Comparison of ENCODE assay signal across 8 cellular contexts in the genomic region with DNA sequence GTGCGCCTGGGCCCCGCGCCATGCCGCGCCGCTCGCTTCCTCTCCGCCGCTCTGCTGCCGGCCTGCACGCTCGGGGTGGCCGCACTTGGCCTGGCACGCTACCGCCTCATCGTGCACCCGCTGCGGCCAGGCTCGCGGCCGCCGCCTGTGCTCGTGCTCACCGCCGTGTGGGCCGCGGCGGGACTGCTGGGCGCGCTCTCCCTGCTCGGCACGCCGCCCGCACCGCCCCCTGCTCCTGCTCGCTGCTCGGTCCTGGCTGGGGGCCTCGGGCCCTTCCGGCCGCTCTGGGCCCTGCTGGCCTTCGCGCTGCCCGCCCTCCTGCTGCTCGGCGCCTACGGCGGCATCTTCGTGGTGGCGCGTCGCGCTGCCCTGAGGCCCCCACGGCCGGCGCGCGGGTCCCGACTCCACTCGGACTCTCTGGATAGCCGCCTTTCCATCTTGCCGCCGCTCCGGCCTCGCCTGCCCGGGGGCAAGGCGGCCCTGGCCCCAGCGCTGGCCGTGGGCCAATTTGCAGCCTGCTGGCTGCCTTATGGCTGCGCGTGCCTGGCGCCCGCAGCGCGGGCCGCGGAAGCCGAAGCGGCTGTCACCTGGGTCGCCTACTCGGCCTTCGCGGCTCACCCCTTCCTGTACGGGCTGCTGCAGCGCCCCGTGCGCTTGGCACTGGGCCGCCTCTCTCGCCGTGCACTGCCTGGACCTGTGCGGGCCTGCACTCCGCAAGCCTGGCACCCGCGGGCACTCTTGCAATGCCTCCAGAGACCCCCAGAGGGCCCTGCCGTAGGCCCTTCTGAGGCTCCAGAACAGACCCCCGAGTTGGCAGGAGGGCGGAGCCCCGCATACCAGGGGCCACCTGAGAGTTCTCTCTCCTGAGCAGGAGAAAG. TPM values are rescaled to one million over a fixed set of nuclear protein-coding genes. Genes with fewer than 3 reads are reported as not detected.
DNase-seq lines count a peak whose midpoint lies in the region; ATAC-seq and TF ChIP-seq lines count a peak whose summit lies in the region.
"Had no signal": no experiment of that assay in that cellular context is flagged by ENCODE, and none has a peak within 500 bp of the region (broad histone marks: within the 10 kb centered on the region; RNA-seq: fewer than 3 reads in every experiment).

No MANE protein-coding gene starts in this region.

- H3K27me3 Mint-ChIP-seq in activated CD4-positive, alpha-beta T cell treated with anti-CD3 and anti-CD28 coated beads, Interleukin-2, amount 10 ng/mL, durations not matched to agents 7 days and 5 days = peaks cover 34% of the 10 kb centered on the region
- peaks cover 14% of the 10 kb centered on the region for H3K27me3 Mint-ChIP-seq in endothelial cell (ENCODE audit: unreplicated experiment)

- H3K36me3 Mint-ChIP-seq in activated CD4-positive, alpha-beta T cell treated with anti-CD3 and anti-CD28 coated beads, Interleukin-2, amount 10 ng/mL, durations not matched to agents 7 days and 5 days (ENCODE audit: low read depth) = no peaks in the 10 kb centered on the region
- peaks cover 4% of the 10 kb centered on the region for H3K36me3 Mint-ChIP-seq in endothelial cell (ENCODE audit: low read depth, unreplicated experiment)

- H3K27me3 ChIP-seq in thoracic aorta (replicated peaks; ENCODE audit: insufficient read depth) = no peaks in the 10 kb centered on the region

- DNase-seq in activated CD4-positive, alpha-beta T cell treated with anti-CD3 and anti-CD28 coated beads, Interleukin-2, amount 10 ng/mL, durations not matched to agents 7 days and 5 days = peak; percentile 27
- DNase-seq in endothelial cell (ENCODE audit: low spot score) (peak; percentile 62), medulla oblongata (ENCODE audit: extremely low spot score) (peak; percentile 61), thoracic aorta (ENCODE audit: low spot score) (no peak), UCSD-AML1 (lab: John Stamatoyannopoulos, UW; ENCODE audit: unreplicated experiment) (no peak)

- peaks cover 17% of the 10 kb centered on the region for H3K36me3 ChIP-seq in thoracic aorta

- H3K27ac ChIP-seq in thoracic aorta = peak overlapping the region; percentile 77 to 78

- H3K4me1 ChIP-seq in thoracic aorta (ENCODE audit: control insufficient read depth in 1 of 2, low read depth in 2 of 2) = peaks cover 3 to 17% of the 10 kb centered on the region in 2 donors

- H3K4me1 Mint-ChIP-seq in activated CD4-positive, alpha-beta T cell treated with anti-CD3 and anti-CD28 coated beads, Interleukin-2, amount 10 ng/mL, durations not matched to agents 7 days and 5 days = peaks cover 11% of the 10 kb centered on the region
- no peaks in the 10 kb centered on the region for H3K4me1 Mint-ChIP-seq in endothelial cell (ENCODE audit: unreplicated experiment)

- peak; percentile 38 for TF ChIP-seq CTCF in endothelial cell (IDR thresholded peaks at IDR 0.05; ENCODE audit: unreplicated experiment)
- TF ChIP-seq CTCF in thoracic aorta (IDR thresholded peaks at IDR 0.05) = peak; percentile 44

- H3K4me3 ChIP-seq in thoracic aorta = peak overlapping the region; percentile 70

- POLR2A ChIA-PET in activated CD4-positive, alpha-beta T cell treated with anti-CD3 and anti-CD28 coated beads, Interleukin-2, amount 10 ng/mL, durations not matched to agents 7 days and 5 days (lab: Charles Lee) = no interaction called here

- CTCF ChIA-PET in activated CD4-positive, alpha-beta T cell treated with anti-CD3 and anti-CD28 coated beads, Interleukin-2, amount 10 ng/mL, durations not matched to agents 7 days and 5 days (lab: Charles Lee) = interaction anchor here (1.2 to 3.5 kb wide), 4 partner anchors 12 to 18 kb away, joined by 4 to 13 read pairs (median 8); a partner anchor contains a TSS

- peak overlapping the region; percentile 13 for H3K4me3 Mint-ChIP-seq in activated CD4-positive, alpha-beta T cell treated with anti-CD3 and anti-CD28 coated beads, Interleukin-2, amount 10 ng/mL, durations not matched to agents 7 days and 5 days
- no peak overlapping the region for H3K4me3 Mint-ChIP-seq in endothelial cell (ENCODE audit: unreplicated experiment)

- H3K27ac Mint-ChIP-seq in activated CD4-positive, alpha-beta T cell treated with anti-CD3 and anti-CD28 coated beads, Interleukin-2, amount 10 ng/mL, durations not matched to agents 7 days and 5 days = no peak overlapping the region
- no peak overlapping the region for H3K27ac Mint-ChIP-seq in endothelial cell (ENCODE audit: unreplicated experiment)

- H3K9me3 Mint-ChIP-seq in activated CD4-positive, alpha-beta T cell treated with anti-CD3 and anti-CD28 coated beads, Interleukin-2, amount 10 ng/mL, durations not matched to agents 7 days and 5 days = no peaks in the 10 kb centered on the region
- no peaks in the 10 kb centered on the region for H3K9me3 Mint-ChIP-seq in endothelial cell (ENCODE audit: unreplicated experiment)

- H3K9me3 ChIP-seq in thoracic aorta = no peaks in the 10 kb centered on the region

- ATAC-seq in GM19372 (IDR thresholded peaks at IDR 0.05; ENCODE audit: low read depth, unreplicated experiment) (peak; percentile 61), thoracic aorta (ENCODE audit: insufficient number of reproducible peaks, low FRiP score, low read depth) (peak; percentile 45), GM19328 (IDR thresholded peaks at IDR 0.05; ENCODE audit: unreplicated experiment) (no peak)

RNA-seq across cellular contexts. Expression of a gene that starts 1.0 kb away (rescaled TPM):
- total RNA-seq in activated CD4-positive, alpha-beta T cell treated with anti-CD3 and anti-CD28 coated beads, Interleukin-2, amount 10 ng/mL, durations not matched to agents 7 days and 5 days = not detected
- not detected for total RNA-seq in endothelial cell (ENCODE audit: unreplicated experiment)
- total RNA-seq in thoracic aorta = not detected
- total RNA-seq: T-helper 2 cell treated with Interferon-gamma antibody and Interleukin-4, amounts not matched to agents 100 ng/mL and 5 ng/mL, for 36 hours had no signal

RNA-seq across cellular contexts. Expression of a gene that starts 11.1 kb away (rescaled TPM):
- 10 to 100 TPM; 21.4 to 27.2 TPM for total RNA-seq in activated CD4-positive, alpha-beta T cell treated with anti-CD3 and anti-CD28 coated beads, Interleukin-2, amount 10 ng/mL, durations not matched to agents 7 days and 5 days
- total RNA-seq in endothelial cell (ENCODE audit: unreplicated experiment) = 60.6 TPM
- 100 to 1,000 TPM; 127 to 144 TPM for total RNA-seq in thoracic aorta

RNA-seq across cellular contexts. Expression of a gene that starts 14.0 kb away (rescaled TPM):
- 10 to 100 TPM; 22.1 to 22.9 TPM for total RNA-seq in activated CD4-positive, alpha-beta T cell treated with anti-CD3 and anti-CD28 coated beads, Interleukin-2, amount 10 ng/mL, durations not matched to agents 7 days and 5 days
- total RNA-seq in endothelial cell (ENCODE audit: unreplicated experiment) (4.6 TPM), thoracic aorta (10 to 100 TPM; 10.9 to 21.4 TPM)

RNA-seq across cellular contexts. Expression of a gene that starts 14.4 kb away (rescaled TPM):
- total RNA-seq in activated CD4-positive, alpha-beta T cell treated with anti-CD3 and anti-CD28 coated beads, Interleukin-2, amount 10 ng/mL, durations not matched to agents 7 days and 5 days = 10 to 100 TPM; 24.3 to 25.1 TPM
- total RNA-seq in endothelial cell (ENCODE audit: unreplicated experiment) = 20.6 TPM
- total RNA-seq in thoracic aorta = 10 to 100 TPM in 1 of 2 donors, 1 to 10 TPM in 1; 7.7 to 21.8 TPM

RNA-seq across cellular contexts. Expression of a gene that starts 17.7 kb away (rescaled TPM):
- 10 to 100 TPM; 47.8 to 51.4 TPM for total RNA-seq in activated CD4-positive, alpha-beta T cell treated with anti-CD3 and anti-CD28 coated beads, Interleukin-2, amount 10 ng/mL, durations not matched to agents 7 days and 5 days
- total RNA-seq in endothelial cell (ENCODE audit: unreplicated experiment) (7.1 TPM), thoracic aorta (10 to 100 TPM; 28.6 to 55.2 TPM)

Comparison
In these comparisons a context has a peak if more than half of its experiments do, and no peak if none do; other contexts are left out.
1. DNase-seq: peak in activated CD4-positive, alpha-beta T cell treated with anti-CD3 and anti-CD28 coated beads, Interleukin-2, amount 10 ng/mL, durations not matched to agents 7 days and 5 days (single experiment), endothelial cell (single experiment) and medulla oblongata (single experiment); none in thoracic aorta (single experiment) and UCSD-AML1 (single experiment).